8 cellular contexts compared by ENCODE assay signal in the genomic region with DNA sequence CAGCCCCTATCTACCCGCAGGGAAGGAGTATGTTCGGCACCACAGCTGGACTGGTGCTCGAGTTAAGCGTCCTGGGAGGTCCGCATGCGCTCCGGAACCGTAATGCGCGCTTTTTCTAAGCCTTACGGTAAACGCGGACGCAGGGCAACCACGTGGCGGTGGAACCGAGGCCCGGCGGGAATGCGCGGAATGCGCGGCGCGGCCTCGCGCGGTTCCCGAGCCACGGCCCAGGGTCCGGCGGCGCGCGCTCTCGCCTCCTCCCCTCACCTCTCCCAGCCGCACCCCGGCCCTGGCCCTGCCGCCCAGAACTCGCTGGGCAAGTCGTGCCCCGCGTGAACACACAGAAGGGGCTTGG. TPM values are rescaled to one million over a fixed set of nuclear protein-coding genes. Genes with fewer than 3 reads are reported as not detected.
DNase-seq lines count a peak whose midpoint lies in the region; ATAC-seq and TF ChIP-seq lines count a peak whose summit lies in the region.

No MANE protein-coding gene starts in this region.

- no peaks in the 10 kb centered on the region for H3K36me3 ChIP-seq in right atrium auricular region

- H3K9me3 ChIP-seq in right atrium auricular region: no peaks in the 10 kb centered on the region

- peaks cover 23% of the 10 kb centered on the region for H3K4me1 Mint-ChIP-seq in progenitor cell of endocrine pancreas (ENCODE audit: low read depth)
- H3K4me1 Mint-ChIP-seq in T-cell: peaks cover 16 to 37% (median 35%) of the 10 kb centered on the region in 3 donors

- peaks cover 0 to 52% of the 10 kb centered on the region in 2 donors for H3K4me1 ChIP-seq in right atrium auricular region

- peak overlapping the region; percentile 39 to 75 for H3K27ac ChIP-seq in right atrium auricular region

- peak overlapping the region; percentile 86 for H3K27ac Mint-ChIP-seq in progenitor cell of endocrine pancreas
- H3K27ac Mint-ChIP-seq in T-cell: no peak overlapping the region

- H3K4me3 Mint-ChIP-seq in progenitor cell of endocrine pancreas (ENCODE audit: low read depth) (peak overlapping the region; percentile 68), T-cell (peak overlapping the region in 1 of 3 donors; percentile 63)

- DNase-seq in HK-2 (ENCODE audit: unreplicated experiment) (peak; percentile 70), amygdala (lab: John Stamatoyannopoulos, UW) (peak in 33 of 56 donors; percentile 10 to 64 (median 39)), right atrium auricular region (ENCODE audit: low spot score) (peak; percentile 86), progenitor cell of endocrine pancreas (ENCODE audit: low spot score, unreplicated experiment) (peak; percentile 71), NCI-H774 (lab: John Stamatoyannopoulos, UW) (no peak), T-cell (no peak)

- peak overlapping the region; percentile 25 to 59 for H3K4me3 ChIP-seq in right atrium auricular region

- H3K9me3 Mint-ChIP-seq in progenitor cell of endocrine pancreas (ENCODE audit: low read depth) (no peaks in the 10 kb centered on the region), T-cell (no peaks in the 10 kb centered on the region)

- H3K36me3 Mint-ChIP-seq in progenitor cell of endocrine pancreas (ENCODE audit: insufficient read depth) (no peaks in the 10 kb centered on the region), T-cell (no peaks in the 10 kb centered on the region)

- POLR2A ChIA-PET in T-cell (lab: Charles Lee): no interaction called here

- TF ChIP-seq CTCF in right atrium auricular region (IDR thresholded peaks at IDR 0.05) (no peak), progenitor cell of endocrine pancreas (IDR thresholded peaks at IDR 0.05; ENCODE audit: unreplicated experiment) (no peak)

- CTCF ChIA-PET in T-cell (lab: Charles Lee): no interaction called here

- H3K27me3 Mint-ChIP-seq in progenitor cell of endocrine pancreas: peaks cover 6% of the 10 kb centered on the region
- peaks cover 40 to 66% of the 10 kb centered on the region in 2 donors for H3K27me3 Mint-ChIP-seq in T-cell

- ATAC-seq in HG03025 (IDR thresholded peaks at IDR 0.05; ENCODE audit: low FRiP score, unreplicated experiment): no peak
- ATAC-seq in GM21515 (IDR thresholded peaks at IDR 0.05; ENCODE audit: unreplicated experiment): no peak
- ATAC-seq in T-cell (replicated peaks in 1 of 4): no peak

- H3K27me3 ChIP-seq in right atrium auricular region: no peaks in the 10 kb centered on the region

RNA-seq across cellular contexts. Expression of gene CCND1, which starts 4.5 kb away (rescaled TPM):
- total RNA-seq in right atrium auricular region (100 to 1,000 TPM in 1 of 2 donors, 10 to 100 TPM in 1; 91.8 to 101 TPM), progenitor cell of endocrine pancreas (409 and 437 TPM in 2 replicates), T-cell (1 to 10 TPM; 1.0 to 4.2 (median 2.8) TPM)

RNA-seq across cellular contexts. Expression of gene LTO1, which starts 38.7 kb away (rescaled TPM):
- total RNA-seq in right atrium auricular region: 1 to 10 TPM; 4.7 to 6.0 TPM
- total RNA-seq in progenitor cell of endocrine pancreas: 28.5 and 33.4 TPM in 2 replicates
- total RNA-seq in T-cell: 10 to 100 TPM; 31.8 to 64.2 (median 57.4) TPM

Comparison
In these comparisons a context has a peak if more than half of its experiments do, and no peak if none do; other contexts are left out.
1. DNase-seq: peak in HK-2 (single experiment), amygdala (33 of 56), right atrium auricular region (single experiment) and progenitor cell of endocrine pancreas (single experiment); none in NCI-H774 (single experiment) and T-cell (0 of 34).
2. RNA of gene CCND1, which starts 4.5 kb away (total RNA-seq): 409 to 437 TPM in progenitor cell of endocrine pancreas and 91.8 to 101 TPM in right atrium auricular region; 1.0 to 4.2 TPM in T-cell; every median in the first group is over 10 times any median in the second.